Comparison of ENCODE assay signal across 8 cellular contexts in genomic region chr16:84484579-84485254, GRCh38. TPM values are rescaled to one million over a fixed set of nuclear protein-coding genes. Genes with fewer than 3 reads are reported as not detected.
DNase-seq lines count a peak whose midpoint lies in the region; ATAC-seq and TF ChIP-seq lines count a peak whose summit lies in the region.

No MANE protein-coding gene starts in this region.

- no peak overlapping the region for H3K4me3 ChIP-seq in upper lobe of left lung

- peaks cover 10 to 82% (median 29%) of the 10 kb centered on the region in 4 donors for H3K36me3 ChIP-seq in upper lobe of left lung

- H3K27ac Mint-ChIP-seq in activated CD4-positive, alpha-beta T cell treated with anti-CD3 and anti-CD28 coated beads for 36 hours: no peak overlapping the region

- H3K27me3 Mint-ChIP-seq in activated CD4-positive, alpha-beta T cell treated with anti-CD3 and anti-CD28 coated beads for 36 hours: no peaks in the 10 kb centered on the region
- no peaks in the 10 kb centered on the region for H3K27me3 Mint-ChIP-seq in activated T-cell treated with anti-CD3 and anti-CD28 coated beads, Interleukin-2, amount 50 U/mL, for 4 hours (ENCODE audit: low read depth)

- POLR2A ChIA-PET in activated CD4-positive, alpha-beta T cell treated with anti-CD3 and anti-CD28 coated beads for 36 hours (lab: Charles Lee): no interaction called here

- H3K9me3 Mint-ChIP-seq in activated CD4-positive, alpha-beta T cell treated with anti-CD3 and anti-CD28 coated beads for 36 hours (ENCODE audit: low read depth): no peaks in the 10 kb centered on the region
- no peaks in the 10 kb centered on the region for H3K9me3 Mint-ChIP-seq in activated T-cell treated with anti-CD3 and anti-CD28 coated beads, Interleukin-2, amount 50 U/mL, for 4 hours

- H3K36me3 Mint-ChIP-seq in activated CD4-positive, alpha-beta T cell treated with anti-CD3 and anti-CD28 coated beads for 36 hours (ENCODE audit: low read depth): peaks cover 2% of the 10 kb centered on the region
- peaks cover 13% of the 10 kb centered on the region for H3K36me3 Mint-ChIP-seq in activated T-cell treated with anti-CD3 and anti-CD28 coated beads, Interleukin-2, amount 50 U/mL, for 4 hours (ENCODE audit: insufficient read depth)

- DNase-seq in activated CD4-positive, alpha-beta T cell treated with anti-CD3 and anti-CD28 coated beads for 36 hours: peak; percentile 53
- DNase-seq in activated CD4-positive, alpha-beta T cell treated with anti-CD3 and anti-CD28 coated beads for 4 hours: no peak
- DNase-seq in NCI-H2171 treated with DMSO at 0.1 percent for 48 hours (lab: John Stamatoyannopoulos, UW): peak; percentile 34
- peak in 53 of 61 donors; percentile 20 to 85 (median 50) for DNase-seq in caudate nucleus (lab: John Stamatoyannopoulos, UW)
- DNase-seq in left kidney (ENCODE audit: low read depth, low spot score): peak; percentile 80
- DNase-seq in upper lobe of left lung: peak in 1 of 2 donors; percentile 42
- no peak for DNase-seq in activated T-cell treated with anti-CD3 and anti-CD28 coated beads, Interleukin-2, amount 50 U/mL, for 4 hours

- H3K4me1 Mint-ChIP-seq in activated CD4-positive, alpha-beta T cell treated with anti-CD3 and anti-CD28 coated beads for 36 hours: no peaks in the 10 kb centered on the region
- H3K4me1 Mint-ChIP-seq in activated T-cell treated with anti-CD3 and anti-CD28 coated beads, Interleukin-2, amount 50 U/mL, for 4 hours (ENCODE audit: low read depth): no peaks in the 10 kb centered on the region

- H3K4me3 Mint-ChIP-seq in activated CD4-positive, alpha-beta T cell treated with anti-CD3 and anti-CD28 coated beads for 36 hours: no peak overlapping the region
- H3K4me3 Mint-ChIP-seq in activated T-cell treated with anti-CD3 and anti-CD28 coated beads, Interleukin-2, amount 50 U/mL, for 4 hours: no peak overlapping the region

- H3K27ac ChIP-seq in caudate nucleus (ENCODE audit: low read depth, low read length) (no peak overlapping the region), upper lobe of left lung (no peak overlapping the region)

- no peaks in the 10 kb centered on the region for H3K27me3 ChIP-seq in upper lobe of left lung

- TF ChIP-seq CTCF in upper lobe of left lung (IDR thresholded peaks at IDR 0.05): peak in 5 of 6 experiments; percentile 41 to 75 (median 70)

- TF ChIP-seq POLR2A in upper lobe of left lung (IDR thresholded peaks at IDR 0.05): no peak

- no peak for TF ChIP-seq EP300 in upper lobe of left lung (IDR thresholded peaks at IDR 0.05)

- CTCF ChIA-PET in activated CD4-positive, alpha-beta T cell treated with anti-CD3 and anti-CD28 coated beads for 36 hours (lab: Charles Lee): interaction anchor here (0.7 to 2.5 kb wide), 5 partner anchors 9 to 216 kb away, joined by 3 to 9 read pairs (median 4); no protein-coding TSS in a partner anchor

- intact Hi-C loops in activated CD4-positive, alpha-beta T cell treated with anti-CD3 and anti-CD28 coated beads for 36 hours (cut with DNase I, micrococcal nuclease): loop anchor here (1.0 kb wide), 1 partner anchor 207 kb away; no protein-coding TSS in a partner anchor

- H3K4me1 ChIP-seq in upper lobe of left lung: no peaks in the 10 kb centered on the region

- peak; percentile 44 for ATAC-seq in activated CD4-positive, alpha-beta T cell treated with anti-CD3 and anti-CD28 coated beads for 36 hours
- ATAC-seq in upper lobe of left lung (ENCODE audit: low FRiP score in 2 of 2) (peak in 1 of 2 donors; percentile 70), GM21423 (IDR thresholded peaks at IDR 0.05; ENCODE audit: unreplicated experiment) (no peak)
- ATAC-seq in activated T-cell treated with anti-CD3 and anti-CD28 coated beads, Interleukin-2, amount 50 U/mL, for 4 hours: no peak

- H3K9me3 ChIP-seq in upper lobe of left lung: no peaks in the 10 kb centered on the region

- 67 to 79% methylated on average over 15 of the region's 15 CpGs for WGBS in upper lobe of left lung, 2 donors

RNA-seq across cellular contexts. Expression of gene MEAK7, which starts 19.7 kb away (rescaled TPM):
- total RNA-seq in activated CD4-positive, alpha-beta T cell treated with anti-CD3 and anti-CD28 coated beads for 36 hours: 10 to 100 TPM in 1 of 2 experiments, 1 to 10 TPM in 1; 8.9 to 10.6 TPM
- 10 to 100 TPM in 5 of 6 donors, 1 to 10 TPM in 1; 8.5 to 32.8 (median 12.2) TPM for total RNA-seq in upper lobe of left lung
- total RNA-seq in activated T-cell treated with anti-CD3 and anti-CD28 coated beads, Interleukin-2, amount 50 U/mL, for 4 hours: 1 to 10 TPM; 2.2 to 2.7 (median 2.4) TPM

Comparison
In these comparisons a context has a peak if more than half of its experiments do, and no peak if none do; other contexts are left out.
1. DNase-seq: peak in activated CD4-positive, alpha-beta T cell treated with anti-CD3 and anti-CD28 coated beads for 36 hours (single experiment), NCI-H2171 treated with DMSO at 0.1 percent for 48 hours (single experiment), caudate nucleus (53 of 61) and left kidney (single experiment); none in activated CD4-positive, alpha-beta T cell treated with anti-CD3 and anti-CD28 coated beads for 4 hours (0 of 2) and activated T-cell treated with anti-CD3 and anti-CD28 coated beads, Interleukin-2, amount 50 U/mL, for 4 hours (single experiment).